Comparison of ENCODE assay signal across 8 cellular contexts in the genomic region with DNA sequence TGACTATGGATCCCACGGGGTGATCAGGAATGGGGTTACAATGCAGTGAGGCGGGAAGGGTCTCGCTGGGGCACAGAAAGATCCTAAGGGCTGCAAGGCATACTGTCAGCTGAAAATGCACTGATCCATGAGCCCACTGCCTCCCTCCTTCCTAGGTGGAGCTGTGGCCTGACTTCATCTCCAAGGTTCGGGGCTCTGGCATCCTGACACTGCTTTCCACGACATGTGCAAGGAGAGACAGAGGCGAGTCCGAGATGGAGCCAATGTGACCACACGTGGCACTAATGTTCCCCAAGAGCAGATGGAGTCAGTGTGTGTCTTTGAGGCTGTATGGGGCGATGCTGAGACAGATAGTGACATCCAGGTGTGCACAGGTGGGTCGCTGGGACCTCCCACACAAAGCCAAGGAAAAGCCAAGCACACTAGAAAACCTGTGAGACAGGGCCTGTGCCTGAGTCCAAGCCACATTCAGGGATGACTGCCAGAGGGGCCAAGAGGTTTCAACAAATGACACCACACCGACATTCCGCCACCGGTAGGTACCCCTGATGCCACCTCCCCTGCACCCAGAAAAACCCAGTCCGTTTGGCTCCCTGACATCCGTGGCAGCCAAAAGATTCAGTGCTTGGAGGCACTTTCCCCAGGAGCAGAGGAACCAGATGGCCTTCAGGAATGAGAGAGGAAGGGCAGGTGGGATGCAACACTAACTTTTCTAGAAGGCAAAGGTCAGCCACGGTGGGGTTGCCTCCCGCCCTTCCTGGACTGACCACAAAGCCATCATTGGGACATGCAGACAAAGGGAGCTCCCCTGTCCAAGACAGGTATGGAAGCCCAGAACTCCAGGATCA. TPM values are rescaled to one million over a fixed set of nuclear protein-coding genes. Genes with fewer than 3 reads are reported as not detected.
"Had no signal": no experiment of that assay in that cellular context is flagged by ENCODE, and none has a peak within 500 bp of the region (broad histone marks: within the 10 kb centered on the region; RNA-seq: fewer than 3 reads in every experiment).

No MANE protein-coding gene starts in this region.

RNA-seq across cellular contexts. Expression of gene KCNJ18, which starts 17.2 kb away (rescaled TPM):
- total RNA-seq: activated CD4-positive, alpha-beta T cell treated with anti-CD3 and anti-CD28 coated beads, Interleukin-2, amount 10 ng/mL, durations not matched to agents 24 days and 14 days; activated CD8-positive, alpha-beta memory T cell treated with anti-CD3 and anti-CD28 coated beads for 36 hours; activated CD8-positive, alpha-beta T cell treated with anti-CD3 and anti-CD28 coated beads for 36 hours; aorta; LHCN-M2; NCI-H460; SJSA1 had no signal
- polyA plus RNA-seq: aorta, SK-N-SH had no signal
